ENCODE assay signal across 13 cellular contexts in genomic region chr16:56851671-56852400, GRCh38. TPM values are rescaled to one million over a fixed set of nuclear protein-coding genes. Genes with fewer than 3 reads are reported as not detected.
DNase-seq lines count a peak whose midpoint lies in the region; ATAC-seq and TF ChIP-seq lines count a peak whose summit lies in the region.
"Had no signal": no experiment of that assay in that cellular context is flagged by ENCODE, and none has a peak within 500 bp of the region (broad histone marks: within the 10 kb centered on the region; RNA-seq: fewer than 3 reads in every experiment).

No MANE protein-coding gene starts in this region.

- no peak overlapping the region for H3K4me2 ChIP-seq in mesenchymal stem cell (ENCODE audit: low read length, poor library complexity, severe bottlenecking)

- no peak overlapping the region for H2BK120ac ChIP-seq in mesenchymal stem cell (ENCODE audit: low read depth, low read length)

- H3K4me3 ChIP-seq in body of pancreas (no peak overlapping the region), mesenchymal stem cell (ENCODE audit: insufficient read depth in 1 of 2, low read depth in 1 of 2, low read length in 2 of 2) (no peak overlapping the region)
- H3K4me3 ChIP-seq: breast epithelium, suprapubic skin had no signal

- H2BK12ac ChIP-seq in mesenchymal stem cell (ENCODE audit: low read length in 2 of 2), result peak overlapping the region in 1 of 2 experiments; percentile 60

- H3K9ac ChIP-seq in mesenchymal stem cell (ENCODE audit: low read length), result peak overlapping the region; percentile 17

- H3K27ac ChIP-seq in body of pancreas, result peak overlapping the region in 3 of 4 donors; percentile 12 to 82 (median 78)
- peak overlapping the region; percentile 100 for H3K27ac ChIP-seq in mesenchymal stem cell (ENCODE audit: low read length, poor library complexity, severe bottlenecking)
- H3K27ac ChIP-seq: breast epithelium, suprapubic skin, VCaP had no signal

- H3K4me1 ChIP-seq in body of pancreas, result peaks cover 45% of the 10 kb centered on the region
- peaks cover 29% of the 10 kb centered on the region for H3K4me1 ChIP-seq in mesenchymal stem cell (ENCODE audit: control insufficient read depth, insufficient read depth, low read depth, low read length)

- TF ChIP-seq CTCF in body of pancreas (IDR thresholded peaks at IDR 0.05), result peak in 4 of 7 experiments; percentile 17 to 34 (median 26)

- DNase-seq in DMS114 treated with DMSO at 0.1 percent for 48 hours (lab: John Stamatoyannopoulos, UW; ENCODE audit: unreplicated experiment) (peak; percentile 32), Kasumi-1 (lab: John Stamatoyannopoulos, UW) (peak; percentile 57 to 68), body of pancreas (no peak), mesenchymal stem cell (no peak), NCI-H146 treated with DMSO at 0.1 percent for 48 hours (lab: John Stamatoyannopoulos, UW; ENCODE audit: unreplicated experiment) (no peak), C1 segment of cervical spinal cord (lab: John Stamatoyannopoulos, UW) (no peak), COLO829 (ENCODE audit: low spot score) (no peak)
- DNase-seq: left cardiac atrium, NCI-H1694 treated with DMSO at 0.1 percent for 48 hours had no signal

- WGBS in body of pancreas, 2 donors, result 61 to 66% methylated on average over 8 of the region's 8 CpGs
- WGBS in mesenchymal stem cell, result 74% methylated on average over 8 of the region's 8 CpGs

- no peak overlapping the region for H2BK15ac ChIP-seq in mesenchymal stem cell (ENCODE audit: low read depth, poor library complexity, severe bottlenecking)

- intact Hi-C loops in body of pancreas (cut with DNase I), result no loop called here

- peak overlapping the region in 1 of 2 experiments; percentile 64 for H3K4ac ChIP-seq in mesenchymal stem cell (ENCODE audit: low read depth in 1 of 2, low read length in 2 of 2)

- H3K79me1 ChIP-seq in mesenchymal stem cell (replicated peaks; ENCODE audit: low read length, poor library complexity, severe bottlenecking), result peaks cover 1% of the 10 kb centered on the region

- H2BK5ac ChIP-seq in mesenchymal stem cell (ENCODE audit: low read depth, low read length, poor library complexity, severe bottlenecking), result peak overlapping the region; percentile 61

- H2AFZ ChIP-seq in mesenchymal stem cell (ENCODE audit: low read depth, low read length), result no peak overlapping the region

- no peak for TF ChIP-seq POLR2A in body of pancreas (IDR thresholded peaks at IDR 0.05)

- no peak overlapping the region for H4K91ac ChIP-seq in mesenchymal stem cell (ENCODE audit: low read length)

- H3K18ac ChIP-seq in mesenchymal stem cell (ENCODE audit: low read depth in 1 of 2, low read length in 2 of 2), result peak overlapping the region in 1 of 2 experiments; percentile 75

- no peak overlapping the region for H3K14ac ChIP-seq in mesenchymal stem cell (ENCODE audit: low read length in 2 of 2)

- no peak overlapping the region for H3K23ac ChIP-seq in mesenchymal stem cell (ENCODE audit: low read length in 2 of 2)

- H3K27me3 ChIP-seq in body of pancreas (no peaks in the 10 kb centered on the region), mesenchymal stem cell (ENCODE audit: control insufficient read depth in 1 of 2, insufficient read depth in 1 of 2, low read length in 2 of 2) (no peaks in the 10 kb centered on the region)
- H3K27me3 ChIP-seq: breast epithelium, suprapubic skin had no signal

- no peaks in the 10 kb centered on the region for H3K9me3 ChIP-seq in body of pancreas
- H3K9me3 ChIP-seq in mesenchymal stem cell (ENCODE audit: control insufficient read depth, low read length), result no peaks in the 10 kb centered on the region
- H3K9me3 ChIP-seq: breast epithelium, suprapubic skin had no signal

- H3K36me3 ChIP-seq in body of pancreas (replicated peaks in 1 of 2; ENCODE audit: insufficient read depth in 1 of 2, low read depth in 2 of 2) (no peaks in the 10 kb centered on the region), mesenchymal stem cell (ENCODE audit: control insufficient read depth in 1 of 2, insufficient read depth in 2 of 2, low read depth in 1 of 2, low read length in 2 of 2) (no peaks in the 10 kb centered on the region)
- H3K36me3 ChIP-seq: breast epithelium, suprapubic skin had no signal

- H2AK5ac ChIP-seq in mesenchymal stem cell (ENCODE audit: low read length, severe bottlenecking), result peak overlapping the region; percentile 100

- peak overlapping the region; percentile 27 for H4K8ac ChIP-seq in mesenchymal stem cell (ENCODE audit: low read length)

- no peak for ATAC-seq in body of pancreas
- ATAC-seq in HG02981 (IDR thresholded peaks at IDR 0.05; ENCODE audit: unreplicated experiment), result no peak
- ATAC-seq: left cardiac atrium had no signal

RNA-seq across cellular contexts. Expression of gene SLC12A3, which starts 13.2 kb away (rescaled TPM):
- total RNA-seq in body of pancreas, result not detected
- polyA plus RNA-seq in mesenchymal stem cell (2013, experiment 1 of 2), result not detected
- polyA plus RNA-seq in mesenchymal stem cell (2013, experiment 2 of 2), result not detected
- total RNA-seq: breast epithelium, left cardiac atrium had no signal

Comparison
In these comparisons a context has a peak if more than half of its experiments do, and no peak if none do; other contexts are left out.
1. DNase-seq: peak in DMS114 treated with DMSO at 0.1 percent for 48 hours (single experiment) and Kasumi-1 (2 of 2); none in body of pancreas (0 of 4), mesenchymal stem cell (single experiment), NCI-H146 treated with DMSO at 0.1 percent for 48 hours (single experiment), C1 segment of cervical spinal cord (0 of 14) and COLO829 (single experiment).